ENCODE assay signal across 26 cellular contexts in the genomic region with DNA sequence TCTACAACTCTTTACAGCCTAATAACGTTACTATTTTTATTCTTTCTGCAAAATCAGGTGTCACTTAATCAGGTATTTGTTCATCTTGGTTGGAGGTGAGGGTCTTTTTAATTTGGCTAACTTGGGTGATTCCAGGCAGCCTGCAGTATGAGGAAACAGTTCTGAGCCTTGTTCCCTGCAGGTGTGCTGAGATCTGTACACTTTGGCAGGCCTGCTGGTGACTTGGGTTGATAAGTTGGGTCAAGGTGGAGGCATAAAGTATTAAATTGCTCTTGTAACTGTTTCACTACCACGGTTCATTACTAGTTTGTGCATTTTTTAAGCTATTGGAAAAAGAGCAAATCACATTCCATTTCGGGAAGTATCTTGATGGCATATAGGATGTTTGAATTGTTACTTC.
"Had no signal": no experiment of that assay in that cellular context is flagged by ENCODE, and none has a peak within 500 bp of the region (broad histone marks: within the 10 kb centered on the region; RNA-seq: fewer than 3 reads in every experiment).

No MANE protein-coding gene starts in this region.

- H3K27ac ChIP-seq: ascending aorta, brain microvascular endothelial cell had no signal

- H3K4me3 ChIP-seq: ascending aorta had no signal

- H3K36me3 Mint-ChIP-seq: activated CD4-positive, alpha-beta memory T cell treated with anti-CD3 and anti-CD28 coated beads for 36 hours; activated CD8-positive, alpha-beta memory T cell treated with anti-CD3 and anti-CD28 coated beads, Interleukin-2, amount 10 ng/mL, durations not matched to agents 7 days and 5 days; activated naive CD4-positive, alpha-beta T cell treated with anti-CD3 and anti-CD28 coated beads, Interleukin-2, amount 50 U/mL, for 72 hours; activated naive CD8-positive, alpha-beta T cell treated with anti-CD3 and anti-CD28 coated beads, Interleukin-2, amount 10 ng/mL, durations not matched to agents 7 days and 5 days had no signal

- DNase-seq: activated CD4-positive, alpha-beta memory T cell treated with anti-CD3 and anti-CD28 coated beads for 36 hours; activated CD4-positive, alpha-beta T cell treated with anti-CD3 and anti-CD28 coated beads for 36 hours; activated CD4-positive, alpha-beta T cell treated with anti-CD3 and anti-CD28 coated beads, Interleukin-2, amount 10 ng/mL, durations not matched to agents 24 days and 14 days; activated CD4-positive, CD25-positive, alpha-beta regulatory T cell; activated CD4-positive, CD25-positive, alpha-beta regulatory T cell treated with anti-CD3 and anti-CD28 coated beads, Interleukin-2, amount 50 U/mL, for 72 hours; activated CD8-positive, alpha-beta memory T cell treated with anti-CD3 and anti-CD28 coated beads, Interleukin-2, amount 10 ng/mL, durations not matched to agents 7 days and 5 days; activated CD8-positive, alpha-beta memory T cell treated with anti-CD3 and anti-CD28 coated beads, Interleukin-2, amount 50 U/mL, for 4 hours; activated CD8-positive, alpha-beta T cell treated with anti-CD3 and anti-CD28 coated beads, Interleukin-2, amount 10 ng/mL, durations not matched to agents 7 days and 5 days; activated effector memory CD4-positive, alpha-beta T cell treated with anti-CD3 and anti-CD28 coated beads, Interleukin-2, amount 50 U/mL, for 16 hours; activated naive CD4-positive, alpha-beta T cell treated with anti-CD3 and anti-CD28 coated beads for 36 hours; activated naive CD8-positive, alpha-beta T cell treated with anti-CD3 and anti-CD28 coated beads, Interleukin-2, amount 10 ng/mL, durations not matched to agents 7 days and 5 days; activated T-cell treated with anti-CD3 and anti-CD28 coated beads, Interleukin-2, amount 50 U/mL, for 1 hour; activated T-cell treated with anti-CD3 and anti-CD28 coated beads, Interleukin-2, amount 50 U/mL, for 48 hours; brain microvascular endothelial cell; effector CD8-positive, alpha-beta T cell; foreskin fibroblast; T-helper 2 cell had no signal

- H3K9me3 Mint-ChIP-seq: activated CD4-positive, alpha-beta memory T cell treated with anti-CD3 and anti-CD28 coated beads for 36 hours; activated CD4-positive, alpha-beta T cell treated with anti-CD3 and anti-CD28 coated beads, Interleukin-2, amount 10 ng/mL, durations not matched to agents 24 days and 14 days; activated naive CD4-positive, alpha-beta T cell treated with anti-CD3 and anti-CD28 coated beads for 36 hours; activated naive CD4-positive, alpha-beta T cell treated with anti-CD3 and anti-CD28 coated beads, Interleukin-2, amount 50 U/mL, for 72 hours; activated naive CD8-positive, alpha-beta T cell treated with anti-CD3 and anti-CD28 coated beads, Interleukin-2, amount 10 ng/mL, durations not matched to agents 7 days and 5 days; activated T-helper 1 cell treated with anti-CD3 and anti-CD28 coated beads, Interleukin-12 subunit alpha, Interleukin-12 subunit beta, Interleukin-2, Interleukin-4 antibody, amounts not matched to agents 30 ng/mL and 10 ng/mL and 1 ng/mL, durations not matched to agents 14 hours and 24 hours and 36 hours; activated T-helper 2 cell treated with anti-CD3 and anti-CD28 coated beads, Interferon-gamma antibody, Interleukin-2, Interleukin-4, amounts not matched to agents 10 μg/mL and 5 μg/mL and 100 μg/mL, durations not matched to agents 14 hours and 24 hours and 36 hours had no signal

- H3K4me3 Mint-ChIP-seq: activated CD4-positive, alpha-beta memory T cell treated with anti-CD3 and anti-CD28 coated beads for 36 hours; activated CD4-positive, alpha-beta T cell treated with anti-CD3 and anti-CD28 coated beads for 36 hours; activated CD4-positive, alpha-beta T cell treated with anti-CD3 and anti-CD28 coated beads, Interleukin-2, amount 10 ng/mL, durations not matched to agents 24 days and 14 days; activated CD8-positive, alpha-beta memory T cell treated with anti-CD3 and anti-CD28 coated beads, Interleukin-2, amount 10 ng/mL, durations not matched to agents 7 days and 5 days; activated CD8-positive, alpha-beta T cell treated with anti-CD3 and anti-CD28 coated beads, Interleukin-2, amount 10 ng/mL, durations not matched to agents 7 days and 5 days; activated naive CD4-positive, alpha-beta T cell treated with anti-CD3 and anti-CD28 coated beads for 36 hours; activated naive CD8-positive, alpha-beta T cell treated with anti-CD3 and anti-CD28 coated beads, Interleukin-2, amount 10 ng/mL, durations not matched to agents 7 days and 5 days; activated T-helper 1 cell treated with anti-CD3 and anti-CD28 coated beads, Interleukin-12 subunit alpha, Interleukin-12 subunit beta, Interleukin-2, Interleukin-4 antibody, amounts not matched to agents 30 ng/mL and 10 ng/mL and 1 ng/mL, durations not matched to agents 14 hours and 24 hours and 36 hours had no signal

- H3K9me3 ChIP-seq: ascending aorta had no signal

- H3K36me3 ChIP-seq: ascending aorta, brain microvascular endothelial cell had no signal

- ATAC-seq: activated CD4-positive, alpha-beta T cell treated with anti-CD3 and anti-CD28 coated beads for 36 hours; activated CD8-positive, alpha-beta memory T cell treated with anti-CD3 and anti-CD28 coated beads, Interleukin-2, amount 10 ng/mL, durations not matched to agents 7 days and 5 days; activated CD8-positive, alpha-beta T cell treated with anti-CD3 and anti-CD28 coated beads, Interleukin-2, amount 10 ng/mL, durations not matched to agents 7 days and 5 days; activated naive CD4-positive, alpha-beta T cell treated with anti-CD3 and anti-CD28 coated beads, Interleukin-2, amount 50 U/mL, for 72 hours; esophagus mucosa had no signal

- H3K27ac Mint-ChIP-seq: activated CD4-positive, alpha-beta memory T cell treated with anti-CD3 and anti-CD28 coated beads for 36 hours; activated CD4-positive, alpha-beta T cell treated with anti-CD3 and anti-CD28 coated beads for 36 hours; activated CD4-positive, alpha-beta T cell treated with anti-CD3 and anti-CD28 coated beads, Interleukin-2, amount 10 ng/mL, durations not matched to agents 24 days and 14 days; activated CD8-positive, alpha-beta memory T cell treated with anti-CD3 and anti-CD28 coated beads, Interleukin-2, amount 10 ng/mL, durations not matched to agents 7 days and 5 days; activated CD8-positive, alpha-beta T cell treated with anti-CD3 and anti-CD28 coated beads, Interleukin-2, amount 10 ng/mL, durations not matched to agents 7 days and 5 days; activated naive CD4-positive, alpha-beta T cell treated with anti-CD3 and anti-CD28 coated beads for 36 hours; activated naive CD4-positive, alpha-beta T cell treated with anti-CD3 and anti-CD28 coated beads, Interleukin-2, amount 50 U/mL, for 72 hours; activated naive CD8-positive, alpha-beta T cell treated with anti-CD3 and anti-CD28 coated beads, Interleukin-2, amount 10 ng/mL, durations not matched to agents 7 days and 5 days; activated T-helper 1 cell treated with anti-CD3 and anti-CD28 coated beads, Interleukin-12 subunit alpha, Interleukin-12 subunit beta, Interleukin-2, Interleukin-4 antibody, amounts not matched to agents 30 ng/mL and 10 ng/mL and 1 ng/mL, durations not matched to agents 14 hours and 24 hours and 36 hours; activated T-helper 2 cell treated with anti-CD3 and anti-CD28 coated beads, Interferon-gamma antibody, Interleukin-2, Interleukin-4, amounts not matched to agents 10 μg/mL and 5 μg/mL and 100 μg/mL, durations not matched to agents 14 hours and 24 hours and 36 hours had no signal

- FAIRE-seq: bronchial epithelial cell, colon, endometrium, frontal cortex had no signal

- H3K27me3 ChIP-seq: ascending aorta, brain microvascular endothelial cell had no signal

- H3K4me1 ChIP-seq: ascending aorta had no signal

- H3K4me1 Mint-ChIP-seq: activated CD4-positive, alpha-beta T cell treated with anti-CD3 and anti-CD28 coated beads for 36 hours; activated CD4-positive, alpha-beta T cell treated with anti-CD3 and anti-CD28 coated beads, Interleukin-2, amount 10 ng/mL, durations not matched to agents 24 days and 14 days; activated naive CD8-positive, alpha-beta T cell treated with anti-CD3 and anti-CD28 coated beads, Interleukin-2, amount 10 ng/mL, durations not matched to agents 7 days and 5 days had no signal
